Comparison of ENCODE assay signal across 10 cellular contexts in genomic region chr1:36166938-36167910, GRCh38. TPM values are rescaled to one million over a fixed set of nuclear protein-coding genes. Genes with fewer than 3 reads are reported as not detected.
A peak's percentile ranks its signal among the peaks of the same experiment; 100 is the strongest.
DNase-seq lines count a peak whose midpoint lies in the region; ATAC-seq, FAIRE-seq and TF ChIP-seq lines count a peak whose summit lies in the region.
"Had no signal": no experiment of that assay in that cellular context is flagged by ENCODE, and none has a peak within 500 bp of the region (broad histone marks: within the 10 kb centered on the region; RNA-seq: fewer than 3 reads in every experiment).

No MANE protein-coding gene starts in this region.

- FAIRE-seq in kidney (lab: Jason Lieb, UNC), result no peak

- H3K27ac ChIP-seq in OCI-LY1 (ENCODE audit: low read depth, low read length, poor library complexity, severe bottlenecking) (peak overlapping the region; percentile 76), coronary artery (peak overlapping the region; percentile 7 to 34), kidney (ENCODE audit: low read depth in 2 of 2, low read length in 2 of 2) (peak overlapping the region in 1 of 2 donors; percentile 4)

- no peaks in the 10 kb centered on the region for H3F3A ChIP-seq in OCI-LY1 (ENCODE audit: insufficient read depth, low read length)

- no peaks in the 10 kb centered on the region for H4K20me1 ChIP-seq in OCI-LY1 (ENCODE audit: insufficient read depth, low read length)

- H3K9me3 ChIP-seq in OCI-LY1 (ENCODE audit: low read length) (no peaks in the 10 kb centered on the region), kidney (ENCODE audit: control insufficient read depth in 1 of 2, low read length in 2 of 2) (no peaks in the 10 kb centered on the region)

- peaks cover 13% of the 10 kb centered on the region for H3K79me2 ChIP-seq in OCI-LY1 (ENCODE audit: insufficient read depth, low read length)

- H3K4me1 ChIP-seq in OCI-LY1 (ENCODE audit: insufficient read depth, low read length, severe bottlenecking), result peaks cover 52% of the 10 kb centered on the region
- H3K4me1 ChIP-seq in kidney (ENCODE audit: control insufficient read depth in 1 of 2, insufficient read depth in 1 of 2, low read depth in 1 of 2, low read length in 2 of 2), result peaks cover 5 to 9% of the 10 kb centered on the region in 2 donors

- H3K9ac ChIP-seq in OCI-LY1 (ENCODE audit: low read length) (peak overlapping the region; percentile 31; the same call in 1 of the 2 replicates), kidney (ENCODE audit: low read length in 2 of 2) (no peak overlapping the region)

- H3K4me3 ChIP-seq in OCI-LY1 (ENCODE audit: low read depth, low read length, poor library complexity, severe bottlenecking) (no peak overlapping the region), coronary artery (no peak overlapping the region), kidney (ENCODE audit: low read length in 2 of 2) (no peak overlapping the region)

- no peak overlapping the region for H2AFZ ChIP-seq in OCI-LY1 (ENCODE audit: low read length)

- H3K36me3 ChIP-seq in OCI-LY1 (ENCODE audit: insufficient read depth, low read length) (peaks cover 29% of the 10 kb centered on the region), kidney (ENCODE audit: control insufficient read depth in 1 of 2, insufficient read depth in 2 of 2, low read length in 2 of 2) (peaks cover 5 to 10% of the 10 kb centered on the region in 2 donors)

- peak; percentile 69 for DNase-seq in AG20443 (ENCODE audit: low spot score)
- DNase-seq in coronary artery (ENCODE audit: low spot score), result no peak
- peak; percentile 77 for DNase-seq in myocyte (ENCODE audit: low read depth)
- no peak for DNase-seq in NCI-H2171 (lab: John Stamatoyannopoulos, UW)
- no peak for DNase-seq in SKM-1 treated with dmso at 0.1 percent for 144 hours (lab: John Stamatoyannopoulos, UW; ENCODE audit: unreplicated experiment)
- no peak for DNase-seq in kidney
- DNase-seq: MM.1S, SIG-M5 had no signal

- no peak for TF ChIP-seq CTCF in OCI-LY1 (IDR thresholded peaks at IDR 0.05; ENCODE audit: low read length)
- TF ChIP-seq CTCF in coronary artery (IDR thresholded peaks at IDR 0.05), result no peak
- no peak for TF ChIP-seq CTCF in kidney (IDR thresholded peaks at IDR 0.05; ENCODE audit: borderline replicate concordance, extremely low read depth, insufficient read depth)

- no peak for ATAC-seq in GM18870 (IDR thresholded peaks at IDR 0.05; ENCODE audit: unreplicated experiment)

- H3K4me2 ChIP-seq in OCI-LY1 (ENCODE audit: low read length), result peak overlapping the region; percentile 12; the same call in 1 of the 2 replicates

- no peaks in the 10 kb centered on the region for H3K27me3 ChIP-seq in OCI-LY1 (ENCODE audit: insufficient read depth, low read length)

- intact Hi-C loops in kidney (cut with DNase I), result no loop called here

- H3K9me2 ChIP-seq in OCI-LY1 (ENCODE audit: low read depth, low read length), result no peaks in the 10 kb centered on the region

RNA-seq across cellular contexts. Expression of gene MAP7D1, which starts 11.3 kb away (rescaled TPM):
- total RNA-seq in myocyte, result 733 and 867 TPM in 2 replicates
- polyA plus RNA-seq in myocyte (2012), result 256 TPM
- 78.7 TPM for total RNA-seq in kidney
- polyA plus RNA-seq in kidney (ENCODE audit: insufficient read depth, low read depth, low replicate concordance), result 47.5 TPM

RNA-seq across cellular contexts. Expression of gene TRAPPC3, which starts 17.9 kb away (rescaled TPM):
- total RNA-seq in myocyte (82.4 and 93.9 TPM in 2 replicates), kidney (58.4 TPM)
- polyA plus RNA-seq in myocyte (2012), result 133 TPM
- 102 TPM for polyA plus RNA-seq in kidney (ENCODE audit: insufficient read depth, low read depth, low replicate concordance)

RNA-seq across cellular contexts. Expression of gene COL8A2, which starts 42.2 kb away (rescaled TPM):
- 3.2 and 3.9 TPM in 2 replicates for total RNA-seq in myocyte
- 38.5 TPM for polyA plus RNA-seq in myocyte (2012)
- total RNA-seq in kidney, result 6.4 TPM
- 0.90 TPM for polyA plus RNA-seq in kidney (ENCODE audit: insufficient read depth, low read depth, low replicate concordance)

RNA-seq across cellular contexts. Expression of gene THRAP3, which starts 57.0 kb away (rescaled TPM):
- total RNA-seq in myocyte (74.7 and 85.8 TPM in 2 replicates), kidney (102 TPM)
- polyA plus RNA-seq in myocyte (2012), result 44.7 TPM
- polyA plus RNA-seq in kidney (ENCODE audit: insufficient read depth, low read depth, low replicate concordance), result 28.0 TPM

Comparison
In these comparisons a context has a peak if more than half of its experiments do, and no peak if none do; other contexts are left out.
1. DNase-seq: peak in AG20443 (single experiment) and myocyte (single experiment); none in coronary artery (single experiment), NCI-H2171 (single experiment), SKM-1 treated with dmso at 0.1 percent for 144 hours (single experiment) and kidney (single experiment).